Comparison of ENCODE assay signal across 1 cellular context in genomic region chr19:48354332-48354992, GRCh38.
A peak's percentile ranks its signal among the peaks of the same experiment; 100 is the strongest.
TF ChIP-seq lines count a peak whose summit lies in the region.

No MANE protein-coding gene starts in this region.

TF ChIP-seq in HepG2, 621 proteins besides CTCF, POLR2A, EP300 and RAD21 (continued from another document and continues in another):
- 0 out of 2 replicates have a peak, but pooled peaks have one; percentile 32 for TF ChIP-seq RBFOX2 (IDR thresholded peaks at IDR 0.05; ENCODE audit: low read depth, low read length)
- no peak for TF ChIP-seq ZFP1 (CRISPR knock-in tag; IDR thresholded peaks at IDR 0.05)
- TF ChIP-seq ZSCAN9 (CRISPR knock-in tag; IDR thresholded peaks at IDR 0.05; ENCODE audit: borderline replicate concordance), result 0 out of 2 replicates have a peak, but pooled peaks have one; percentile 84
- peak; percentile 20; the same call in 1 of the 2 replicates for TF ChIP-seq ZSCAN21 (CRISPR knock-in tag; IDR thresholded peaks at IDR 0.05; ENCODE audit: borderline replicate concordance)
- no peak for TF ChIP-seq SP1 (IDR thresholded peaks at IDR 0.05)
- TF ChIP-seq SP1 (CRISPR knock-in tag; IDR thresholded peaks at IDR 0.05), result no peak
- peak; percentile 59 for TF ChIP-seq SKI (IDR thresholded peaks at IDR 0.05; ENCODE audit: partially characterized antibody)
- no peak for TF ChIP-seq EZH2 (conservative IDR thresholded peaks at IDR 0.05; ENCODE audit: low read depth, low read length)
- no peak for TF ChIP-seq GLI4 (CRISPR knock-in tag; IDR thresholded peaks at IDR 0.05; ENCODE audit: borderline replicate concordance)
- TF ChIP-seq LRRFIP1 (CRISPR knock-in tag; conservative IDR thresholded peaks at IDR 0.05), result no peak
- TF ChIP-seq ZNF354B (CRISPR knock-in tag; IDR thresholded peaks at IDR 0.05), result no peak
- peak; percentile 43 for TF ChIP-seq CEBPG (CRISPR knock-in tag; IDR thresholded peaks at IDR 0.05)
- no peak for TF ChIP-seq ZNF296 (CRISPR knock-in tag; conservative IDR thresholded peaks at IDR 0.05)
- TF ChIP-seq SRSF1 (optimal IDR thresholded peaks at IDR 0.05; ENCODE audit: low read depth, low read length), result no peak
- TF ChIP-seq RFX5 (IDR thresholded peaks at IDR 0.05; ENCODE audit: low read depth, low read length), result peak; percentile 7; the same call in 1 of the 2 replicates
- peak; percentile 88 for TF ChIP-seq ZNF792 (CRISPR knock-in tag; IDR thresholded peaks at IDR 0.05)
- TF ChIP-seq ZNF841 (CRISPR knock-in tag; IDR thresholded peaks at IDR 0.05; ENCODE audit: borderline replicate concordance), result no peak
- TF ChIP-seq GLMP (CRISPR knock-in tag; IDR thresholded peaks at IDR 0.05; ENCODE audit: borderline replicate concordance), result no peak
- 0 out of 2 replicates have a peak, but pooled peaks have one; percentile 25 for TF ChIP-seq POGK (CRISPR knock-in tag; conservative IDR thresholded peaks at IDR 0.05)
- no peak for TF ChIP-seq ZSCAN12 (CRISPR knock-in tag; IDR thresholded peaks at IDR 0.05)
- TF ChIP-seq HNRNPUL1 (IDR thresholded peaks at IDR 0.05; ENCODE audit: low read depth, low read length), result no peak
- TF ChIP-seq ZNF75D (CRISPR knock-in tag; IDR thresholded peaks at IDR 0.05; ENCODE audit: borderline replicate concordance), result no peak
- TF ChIP-seq SRSF9 (IDR thresholded peaks at IDR 0.05; ENCODE audit: borderline replicate concordance, insufficient read depth, low read depth, low read length, poor library complexity, severe bottlenecking), result no peak
- TF ChIP-seq MAFK (conservative IDR thresholded peaks at IDR 0.05 in 1 of 2, IDR thresholded peaks at IDR 0.05 in 1 of 2; ENCODE audit: low read length in 2 of 2), result peak; percentile 92 to 98
- TF ChIP-seq ZNF652 (CRISPR knock-in tag; IDR thresholded peaks at IDR 0.05; ENCODE audit: borderline replicate concordance, low read depth), result peak; percentile 30; the same call in 1 of the 2 replicates
- peak; percentile 25; the same call in 1 of the 2 replicates for TF ChIP-seq ZNF121 (CRISPR knock-in tag; IDR thresholded peaks at IDR 0.05)
- no peak for TF ChIP-seq ZNF546 (CRISPR knock-in tag; conservative IDR thresholded peaks at IDR 0.05)
- peak; percentile 84; the same call in 1 of the 2 replicates for TF ChIP-seq JUND (CRISPR knock-in tag; IDR thresholded peaks at IDR 0.05)
- no peak for TF ChIP-seq ZSCAN31 (CRISPR knock-in tag; IDR thresholded peaks at IDR 0.05; ENCODE audit: low read depth)
- TF ChIP-seq ZNF879 (CRISPR knock-in tag; IDR thresholded peaks at IDR 0.05), result no peak
- TF ChIP-seq SKIL (CRISPR knock-in tag; IDR thresholded peaks at IDR 0.05; ENCODE audit: borderline replicate concordance), result peak; percentile 74; the same call in 1 of the 2 replicates
- TF ChIP-seq TCF12 (IDR thresholded peaks at IDR 0.05), result no peak
- TF ChIP-seq TCF12 (CRISPR knock-in tag; IDR thresholded peaks at IDR 0.05), result peak; percentile 51; the same call in 1 of the 2 replicates
- 0 out of 2 replicates have a peak, but pooled peaks have one; percentile 23 for TF ChIP-seq ZNF264 (CRISPR knock-in tag; IDR thresholded peaks at IDR 0.05)
- peak; percentile 80 for TF ChIP-seq ZNF770 (CRISPR knock-in tag; IDR thresholded peaks at IDR 0.05)
- peak; percentile 77; the same call in 1 of the 2 replicates for TF ChIP-seq ZNF605 (CRISPR knock-in tag; IDR thresholded peaks at IDR 0.05)
- no peak for TF ChIP-seq TIGD3 (CRISPR knock-in tag; IDR thresholded peaks at IDR 0.05; ENCODE audit: borderline replicate concordance)
- no peak for TF ChIP-seq CENPT (CRISPR knock-in tag; IDR thresholded peaks at IDR 0.05; ENCODE audit: low read depth)
- no peak for TF ChIP-seq SRF (IDR thresholded peaks at IDR 0.05; ENCODE audit: low read depth, low read length)
- peak; percentile 80; the same call in 1 of the 2 replicates for TF ChIP-seq TARDBP (CRISPR knock-in tag; IDR thresholded peaks at IDR 0.05)
- TF ChIP-seq MTERF4 (CRISPR knock-in tag; IDR thresholded peaks at IDR 0.05), result no peak
- peak; percentile 78 for TF ChIP-seq ZNF292 (CRISPR knock-in tag; IDR thresholded peaks at IDR 0.05; ENCODE audit: borderline replicate concordance, low read depth)
- TF ChIP-seq BRCA1 (CRISPR knock-in tag; IDR thresholded peaks at IDR 0.05), result no peak
- TF ChIP-seq ZNF883 (CRISPR knock-in tag; IDR thresholded peaks at IDR 0.05; ENCODE audit: not compliant biosample characterization), result peak; percentile 20
- no peak for TF ChIP-seq MYNN (CRISPR knock-in tag; IDR thresholded peaks at IDR 0.05; ENCODE audit: low read depth)
- TF ChIP-seq FOXK2 (IDR thresholded peaks at IDR 0.05), result peak; percentile 83
- peak; percentile 20; the same call in 1 of the 2 replicates for TF ChIP-seq SIX4 (CRISPR knock-in tag; IDR thresholded peaks at IDR 0.05)
- no peak for TF ChIP-seq HNRNPH1 (optimal IDR thresholded peaks at IDR 0.05; ENCODE audit: low read depth, low read length)
- peak; percentile 95 for TF ChIP-seq SALL1 (CRISPR knock-in tag; IDR thresholded peaks at IDR 0.05)
- no peak for TF ChIP-seq ZNF709 (CRISPR knock-in tag; IDR thresholded peaks at IDR 0.05)
- no peak for TF ChIP-seq ZNF224 (CRISPR knock-in tag; IDR thresholded peaks at IDR 0.05)
- TF ChIP-seq ZFX (CRISPR knock-in tag; IDR thresholded peaks at IDR 0.05; ENCODE audit: low read depth), result peak; percentile 48; the same call in 1 of the 2 replicates
- TF ChIP-seq ZNF749 (CRISPR knock-in tag; IDR thresholded peaks at IDR 0.05; ENCODE audit: borderline replicate concordance), result no peak
- peak; percentile 82 for TF ChIP-seq RXRA (CRISPR knock-in tag; IDR thresholded peaks at IDR 0.05)
- TF ChIP-seq ZNF501 (CRISPR knock-in tag; IDR thresholded peaks at IDR 0.05), result peak; percentile 59; the same call in 1 of the 2 replicates
- no peak for TF ChIP-seq FLYWCH1 (CRISPR knock-in tag; IDR thresholded peaks at IDR 0.05)
- TF ChIP-seq ZNF383 (CRISPR knock-in tag; IDR thresholded peaks at IDR 0.05; ENCODE audit: borderline replicate concordance), result no peak
- TF ChIP-seq MYC (CRISPR knock-in tag; IDR thresholded peaks at IDR 0.05; ENCODE audit: borderline replicate concordance), result no peak
- no peak for TF ChIP-seq ZNF256 (CRISPR knock-in tag; conservative IDR thresholded peaks at IDR 0.05)
- peak; percentile 63; the same call in 1 of the 2 replicates for TF ChIP-seq FUBP1 (CRISPR knock-in tag; IDR thresholded peaks at IDR 0.05; ENCODE audit: borderline replicate concordance)
- peak; percentile 44; the same call in 1 of the 2 replicates for TF ChIP-seq ZNF543 (CRISPR knock-in tag; IDR thresholded peaks at IDR 0.05)
- no peak for TF ChIP-seq CHCHD3 (CRISPR knock-in tag; IDR thresholded peaks at IDR 0.05)
